In the genomic region with DNA sequence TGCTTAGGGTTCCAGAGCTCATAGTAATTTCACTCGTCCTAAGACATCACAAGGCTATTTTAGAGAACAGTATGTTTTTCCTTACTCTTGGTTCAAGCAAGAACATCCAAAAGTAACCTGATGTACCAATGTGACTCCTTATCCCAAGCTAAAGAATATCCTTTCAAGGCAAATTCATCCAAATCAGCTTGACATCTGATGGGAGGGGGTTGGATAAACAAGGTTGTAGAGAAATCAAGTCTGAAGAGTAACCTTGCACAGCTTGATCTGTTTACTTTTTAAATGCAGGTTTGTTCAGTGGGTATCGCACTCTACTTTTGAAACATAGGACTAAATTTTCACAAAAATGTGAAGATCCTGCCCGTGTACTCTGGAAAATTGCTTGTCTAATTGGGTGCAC, we compare ENCODE assay signal across 19 cellular contexts.
"Had no signal": no experiment of that assay in that cellular context is flagged by ENCODE, and none has a peak within 500 bp of the region (broad histone marks: within the 10 kb centered on the region; RNA-seq: fewer than 3 reads in every experiment).

No MANE protein-coding gene starts in this region.

- ATAC-seq: heart left ventricle; left lobe of liver; naive thymus-derived CD4-positive, alpha-beta T cell; psoas muscle; right lobe of liver; stimulated activated memory B cell treated with anti-CD40 and anti-IgM and Interleukin-4, amounts not matched to agents 10 μg/mL and 1 μg/mL and 100 μg/mL, for 72 hours; upper lobe of right lung had no signal

- H3K4me3 ChIP-seq: coronary artery, heart left ventricle, psoas muscle, right lobe of liver, spleen, tibial artery, upper lobe of right lung had no signal

- H3K27ac ChIP-seq: coronary artery, heart left ventricle, psoas muscle, right lobe of liver, spleen, tibial artery, upper lobe of right lung had no signal

- H3K27me3 ChIP-seq: heart left ventricle, right lobe of liver, spleen, tibial artery, upper lobe of right lung had no signal

- H3K4me1 ChIP-seq: psoas muscle, right lobe of liver had no signal

- H3K36me3 ChIP-seq: upper lobe of right lung had no signal

- H3K9me3 ChIP-seq: heart left ventricle, psoas muscle, right lobe of liver, spleen, tibial artery, upper lobe of right lung had no signal

- DNase-seq: effector CD4-positive, alpha-beta T cell; foreskin melanocyte; heart left ventricle; hypothalamus; mammary epithelial cell; naive thymus-derived CD4-positive, alpha-beta T cell; nephron progenitor cell; psoas muscle; retina; right lobe of liver; spleen; stimulated activated CD4-positive, alpha-beta T cell treated with anti-CD3 and anti-CD28 coated beads, Interleukin-15, amount 100 ng/mL, for 24 hours; stimulated activated CD4-positive, alpha-beta T cell treated with anti-CD3 and anti-CD28 coated beads, Interleukin-1b, Interleukin-23, amount 100 ng/mL, for 48 hours; stimulated activated CD4-positive, alpha-beta T cell treated with anti-CD3 and anti-CD28 coated beads, Interleukin-4, amount 100 ng/mL, for 24 hours; tibial artery; upper lobe of right lung had no signal
